In the genomic region with DNA sequence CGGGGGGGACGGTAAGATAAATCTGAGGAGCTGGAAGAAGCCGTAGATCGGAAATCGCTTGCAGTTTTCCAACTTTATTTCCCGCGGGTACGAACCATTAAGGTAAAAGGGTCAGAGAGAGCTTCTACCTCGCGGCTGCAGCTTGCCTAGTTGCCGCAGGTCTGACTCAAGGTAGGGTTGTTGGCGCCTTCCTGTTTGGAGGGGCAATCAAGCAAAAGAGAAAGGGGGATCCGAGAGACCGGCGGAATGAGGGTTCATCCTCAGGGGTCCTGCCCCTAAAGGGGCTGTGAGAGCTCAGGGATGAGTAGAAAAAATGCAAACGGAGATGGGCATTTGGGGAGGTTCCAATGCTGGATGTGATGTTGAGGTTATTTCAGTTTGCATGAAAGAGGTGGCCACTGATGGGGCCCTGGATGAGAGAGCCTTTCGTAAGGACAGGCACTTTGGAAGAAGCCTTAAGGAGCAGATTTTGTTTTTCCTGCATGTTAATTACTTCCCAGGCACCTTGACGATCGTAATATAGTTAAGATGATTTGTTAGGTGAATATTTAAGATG, we compare ENCODE assay signal across 8 cellular contexts. TPM values are rescaled to one million over a fixed set of nuclear protein-coding genes. Genes with fewer than 3 reads are reported as not detected.
A peak's percentile ranks its signal among the peaks of the same experiment; 100 is the strongest.
DNase-seq lines count a peak whose midpoint lies in the region; ATAC-seq, FAIRE-seq and TF ChIP-seq lines count a peak whose summit lies in the region.

No MANE protein-coding gene starts in this region.

- peak; percentile 26 for ATAC-seq in HG03432 (IDR thresholded peaks at IDR 0.05; ENCODE audit: unreplicated experiment)
- ATAC-seq in GM18861 (IDR thresholded peaks at IDR 0.05; ENCODE audit: unreplicated experiment), result no peak

- peaks cover 12% of the 10 kb centered on the region; the same call in 1 of the 2 replicates for H3K23me2 ChIP-seq in H1 (ENCODE audit: low read depth, low read length)

- no peak for FAIRE-seq in H1 (lab: Jason Lieb, UNC)

- no peaks in the 10 kb centered on the region for H3K79me1 ChIP-seq in H1 (ENCODE audit: low read depth, low read length)

- DNase-seq in AG10803 (ENCODE audit: low read depth) (no peak), H1 (ENCODE audit: low read depth in 1 of 2, low spot score in 2 of 2) (no peak), HT-29 (ENCODE audit: low spot score) (no peak), GM19240 (ENCODE audit: insufficient read length, low spot score) (no peak), DMS79 treated with DMSO at 0.1 percent for 48 hours (lab: John Stamatoyannopoulos, UW) (no peak)

- no peaks in the 10 kb centered on the region for H3K9me2 ChIP-seq in neural cell (ENCODE audit: insufficient read depth, low read length)

- H3K27me3 ChIP-seq in H1 (replicated peaks in 1 of 4; ENCODE audit: control insufficient read depth in 3 of 4, extremely low read depth in 1 of 4, insufficient read depth in 3 of 4, low read length in 3 of 4) (peaks cover 2 to 23% (median 10%) of the 10 kb centered on the region in 4 experiments), neural cell (ENCODE audit: insufficient read depth, low read depth, low read length) (peaks cover 26% of the 10 kb centered on the region)

- H2BK120ac ChIP-seq in H1 (replicated peaks; ENCODE audit: low read depth, low read length), result no peak overlapping the region

- no peak overlapping the region for H3K14ac ChIP-seq in H1 (ENCODE audit: insufficient read length)

- H4K20me1 ChIP-seq in H1 (replicated peaks in 1 of 2; ENCODE audit: control insufficient read depth in 1 of 2, insufficient read depth in 2 of 2, low read length in 2 of 2) (no peaks in the 10 kb centered on the region), neural cell (ENCODE audit: insufficient read depth) (no peaks in the 10 kb centered on the region)

- H3K9me3 ChIP-seq in H1 (ENCODE audit: insufficient read depth in 2 of 2, low read depth in 1 of 2, low read length in 1 of 2) (no peaks in the 10 kb centered on the region), neural cell (ENCODE audit: low read length) (no peaks in the 10 kb centered on the region)

- no peak overlapping the region for H3K23ac ChIP-seq in H1 (ENCODE audit: insufficient read length)

- no peaks in the 10 kb centered on the region for H3F3A ChIP-seq in neural cell (ENCODE audit: insufficient read depth, low read length, poor library complexity, severe bottlenecking)

- H3K4me1 ChIP-seq in H1 (replicated peaks in 1 of 4; ENCODE audit: control insufficient read depth in 3 of 4, insufficient read depth in 4 of 4, low read length in 3 of 4), result peaks cover 0 to 2% (median 0%) of the 10 kb centered on the region in 4 experiments; a peak in 2 of 7 replicates

- H2BK12ac ChIP-seq in H1 (ENCODE audit: low read depth, low read length), result no peak overlapping the region

- H2AFZ ChIP-seq in H1 (ENCODE audit: low read length) (peak overlapping the region; percentile 96), neural cell (ENCODE audit: low read depth, low read length) (no peak overlapping the region)

- H3K36me3 ChIP-seq in H1 (ENCODE audit: control insufficient read depth in 2 of 4, insufficient read depth in 4 of 4, low read length in 3 of 4) (no peaks in the 10 kb centered on the region), neural cell (ENCODE audit: insufficient read depth, low read length) (no peaks in the 10 kb centered on the region)

- peak overlapping the region; percentile 87 to 91 for H3K4me2 ChIP-seq in H1 (ENCODE audit: insufficient read depth in 1 of 2, low read depth in 2 of 2, low read length in 2 of 2)
- no peak overlapping the region for H3K4me2 ChIP-seq in neural cell (ENCODE audit: low read length)

- no peak overlapping the region for H4K91ac ChIP-seq in H1 (replicated peaks; ENCODE audit: insufficient read length, low read length)

- H3K4ac ChIP-seq in H1 (replicated peaks; ENCODE audit: insufficient read length, low read depth, low read length), result no peak overlapping the region

- H3K27ac ChIP-seq in H1 (ENCODE audit: low read depth, low read length) (no peak overlapping the region), neural cell (ENCODE audit: low read length) (no peak overlapping the region)

- no peak overlapping the region for H3K56ac ChIP-seq in H1 (replicated peaks; ENCODE audit: insufficient read length, low read depth, low read length)

- TF ChIP-seq EP300 in H1 (IDR thresholded peaks at IDR 0.05; ENCODE audit: borderline replicate concordance in 1 of 2, low read depth in 2 of 2, low read length in 2 of 2), result no peak
- no peak for TF ChIP-seq EP300 in neural cell (conservative IDR thresholded peaks at IDR 0.05; ENCODE audit: poor library complexity, severe bottlenecking)

- H3K4me3 ChIP-seq in AG10803 (ENCODE audit: low read length) (peak overlapping the region; percentile 28; the same call in 1 of the 2 replicates), H1 (ENCODE audit: extremely low read depth in 1 of 4, insufficient read depth in 2 of 4, low read depth in 3 of 4, low read length in 4 of 4) (peak overlapping the region; percentile 44 to 71 (median 68)), neural cell (ENCODE audit: low read length) (peak overlapping the region; percentile 73)

- CTCF ChIA-PET in H1 (lab: Charles Lee; ENCODE audit: partially characterized antibody), result interaction anchor here (1.2 kb wide), 2 partner anchors 106 to 209 kb away, joined by 4 read pairs; no protein-coding TSS in a partner anchor

- no peak overlapping the region for H2BK15ac ChIP-seq in H1 (ENCODE audit: low read length)

- H3K9ac ChIP-seq in H1 (replicated peaks in 1 of 4; ENCODE audit: extremely low read depth in 1 of 4, low read depth in 3 of 4, low read length in 3 of 4) (peak overlapping the region in 3 of 4 experiments; percentile 4 to 5 (median 5); a peak in 3 of 7 replicates), neural cell (ENCODE audit: low read length) (no peak overlapping the region)

- 0 out of 2 replicates have a peak overlapping the region, but pooled peaks have one; percentile 14 for H3K18ac ChIP-seq in H1 (ENCODE audit: extremely low read depth, low read length)

- no peak overlapping the region for H2BK20ac ChIP-seq in H1 (ENCODE audit: low read length)

- POLR2A ChIA-PET in H1 (lab: Charles Lee; ENCODE audit: partially characterized antibody), result interaction anchor here (0.8 kb wide), 1 partner anchor 265 kb away, joined by 3 read pairs; no protein-coding TSS in a partner anchor

- TF ChIP-seq POLR2A in H1 (IDR thresholded peaks at IDR 0.05; ENCODE audit: control extremely low read depth in 1 of 2, low read depth in 2 of 2, low read length in 2 of 2), result no peak

- WGBS in H1 (ENCODE audit: extremely low coverage in 1 of 2, insufficient coverage in 1 of 2, insufficient read length in 1 of 2, insufficient replicate concordance in 2 of 2, low coverage in 1 of 2, low lambda C conversion rate in 2 of 2, missing lambda C conversion rate in 1 of 2), 2 experiments, result 15% methylated on average over 12 of the region's 19 CpGs; no CpG with 5 or more reads in 1 of the 2 experiments

- no peak overlapping the region for H4K5ac ChIP-seq in H1 (ENCODE audit: insufficient read length, low read depth, low read length)

- no peak for TF ChIP-seq RAD21 in H1 (IDR thresholded peaks at IDR 0.05 in 1 of 2, conservative IDR thresholded peaks at IDR 0.05 in 1 of 2; ENCODE audit: low read depth in 2 of 2, low read length in 2 of 2)
- TF ChIP-seq RAD21 in neural cell (conservative IDR thresholded peaks at IDR 0.05), result no peak

- no peaks in the 10 kb centered on the region for H3K79me2 ChIP-seq in H1 (ENCODE audit: control insufficient read depth in 1 of 2, insufficient read depth in 2 of 2, low read length in 2 of 2)
- H3K79me2 ChIP-seq in neural cell (replicated peaks; ENCODE audit: insufficient read depth, low read length), result no peaks in the 10 kb centered on the region

- H2AK5ac ChIP-seq in H1 (ENCODE audit: low read depth, low read length), result no peak overlapping the region

- no peak overlapping the region for H2BK5ac ChIP-seq in H1 (ENCODE audit: low read depth, low read length)

- H4K8ac ChIP-seq in H1 (ENCODE audit: extremely low read depth, insufficient read depth, low read length), result peak overlapping the region; percentile 53; the same call in 1 of the 2 replicates

- TF ChIP-seq CTCF in AG10803 (conservative IDR thresholded peaks at IDR 0.05; ENCODE audit: low read length) (no peak), H1 (IDR thresholded peaks at IDR 0.05; ENCODE audit: control extremely low read depth in 1 of 3, insufficient read depth in 1 of 3, low read depth in 1 of 3, low read length in 3 of 3) (no peak), neural cell (IDR thresholded peaks at IDR 0.05; ENCODE audit: poor library complexity, severe bottlenecking) (no peak)

TF ChIP-seq in H1, 55 proteins besides CTCF, POLR2A, EP300 and RAD21:
- no peak for TF ChIP-seq SAP30 (IDR thresholded peaks at IDR 0.05; ENCODE audit: insufficient read depth, insufficient replicate concordance, low read length)
- peak; percentile 43 for TF ChIP-seq EZH2 (IDR thresholded peaks at IDR 0.05; ENCODE audit: low read depth, low read length, severe bottlenecking)
- 0 out of 2 replicates have a peak, but pooled peaks have one; percentile 26 for TF ChIP-seq SUZ12 (IDR thresholded peaks at IDR 0.05; ENCODE audit: low read length)
TF ChIP-seq in H1: peak in this region for 2.

TF ChIP-seq in neural cell, 6 proteins besides CTCF, POLR2A, EP300 and RAD21 (continues in another document):
- TF ChIP-seq POLR2AphosphoS5 (IDR thresholded peaks at IDR 0.05) (no peak), EZH2 (IDR thresholded peaks at IDR 0.05; ENCODE audit: borderline replicate concordance, insufficient read depth, low read length, poor library complexity, severe bottlenecking) (no peak), SMC3 (conservative IDR thresholded peaks at IDR 0.05; ENCODE audit: poor library complexity) (no peak), TAF1 (IDR thresholded peaks at IDR 0.05; ENCODE audit: low read depth) (no peak), MXI1 (conservative IDR thresholded peaks at IDR 0.05; ENCODE audit: poor library complexity, severe bottlenecking) (no peak)

RNA-seq across cellular contexts. Expression of a gene that starts 0.9 kb away (rescaled TPM):
- 0.13 and 0.15 TPM in 2 replicates for total RNA-seq in H1 (2021; fragmentation: NEBNext Ultra II Directional; extraction: Animal tissue kit (Norgen Biotek cat#: 25700))
- polyA plus RNA-seq in H1 (2011; rRNA removed) (0.03 TPM in 2 replicates), neural cell (0.28 TPM in 1 of 2 replicates, not detected in the other)
- polyA plus RNA-seq in H1 (2011; cell fraction: cytosol; rRNA removed), result 0.04 TPM
- not detected for polyA plus RNA-seq in H1 (2011; cell fraction: nucleus; rRNA removed)
- 0.05 to 0.14 TPM (median 0.06 TPM) in 4 replicates for polyA plus RNA-seq in H1 (2012, experiment 1 of 2)
- not detected for polyA plus RNA-seq in H1 (2012, experiment 2 of 2)
- polyA plus RNA-seq in H1 (2013, experiment 1 of 2), result 0.12 TPM
- polyA plus RNA-seq in H1 (2013, experiment 2 of 2), result 0.09 TPM
- 0.10 TPM in 1 of 2 replicates, not detected in the other for polyA minus RNA-seq in H1 (2011; rRNA and poly(A)+ RNA removed)
- polyA minus RNA-seq in H1 (2011; cell fraction: cytosol; rRNA and poly(A)+ RNA removed), result not detected
- polyA minus RNA-seq in H1 (2011; cell fraction: nucleus; rRNA and poly(A)+ RNA removed), result 0.60 TPM
- polyA minus RNA-seq in neural cell, result 0.24 and 0.46 TPM in 2 replicates
- total RNA-seq in HT-29 (2014; rRNA removed; shearing (Covaris generic)), result not detected in 2 replicates
